ENCODE assay signal across 26 cellular contexts in genomic region chr14:81819344-81819743, GRCh38.
DNase-seq lines count a peak whose midpoint lies in the region; ATAC-seq and TF ChIP-seq lines count a peak whose summit lies in the region.
"Had no signal": no experiment of that assay in that cellular context is flagged by ENCODE, and none has a peak within 500 bp of the region (broad histone marks: within the 10 kb centered on the region; RNA-seq: fewer than 3 reads in every experiment).

No MANE protein-coding gene starts in this region.

- peaks cover 13% of the 10 kb centered on the region for H3K4me1 Mint-ChIP-seq in neural crest cell
- H3K4me1 Mint-ChIP-seq: B cell had no signal

- H3K36me3 Mint-ChIP-seq in neural crest cell (ENCODE audit: low read depth), result no peaks in the 10 kb centered on the region
- H3K36me3 Mint-ChIP-seq: CD8-positive, alpha-beta T cell had no signal

- TF ChIP-seq CTCF in hepatocyte (IDR thresholded peaks at IDR 0.05; ENCODE audit: poor library complexity) (no peak), neural crest cell (conservative IDR thresholded peaks at IDR 0.05) (no peak), left lung (IDR thresholded peaks at IDR 0.05) (no peak)

- no peak overlapping the region for H2AFZ ChIP-seq in hepatocyte

- H3K27ac ChIP-seq in hepatocyte, result peak overlapping the region; percentile 23
- no peak overlapping the region for H3K27ac ChIP-seq in left lung
- H3K27ac ChIP-seq: 22Rv1, C4-2B, HL-60 had no signal

- intact Hi-C loops in left lung (cut with DNase I) (no loop called here), head of caudate nucleus (cut with DNase I) (no loop called here)

- WGBS in hepatocyte (ENCODE audit: low lambda C conversion rate, missing lambda C conversion rate), result 14% methylated on average over 5 of the region's 5 CpGs

- H3K9me3 ChIP-seq in hepatocyte (ENCODE audit: low read depth), result no peaks in the 10 kb centered on the region
- peaks cover 0 to 7% of the 10 kb centered on the region in 2 donors for H3K9me3 ChIP-seq in left lung
- H3K9me3 ChIP-seq: Caco-2 had no signal

- H3K27me3 Mint-ChIP-seq in neural crest cell (ENCODE audit: low read depth), result no peaks in the 10 kb centered on the region
- H3K27me3 Mint-ChIP-seq: B cell had no signal

- H3K4me2 ChIP-seq in hepatocyte, result no peak overlapping the region

- ATAC-seq in HG03439 (IDR thresholded peaks at IDR 0.05; ENCODE audit: unreplicated experiment) (no peak), left lung (no peak)
- ATAC-seq: CD8-positive, alpha-beta T cell had no signal

- no peaks in the 10 kb centered on the region for H3K9me2 ChIP-seq in hepatocyte (replicated peaks; ENCODE audit: insufficient read depth)

- no peak overlapping the region for H3K4me3 Mint-ChIP-seq in neural crest cell
- H3K4me3 Mint-ChIP-seq: B cell; CD8-positive, alpha-beta T cell had no signal

- H3K79me2 ChIP-seq in hepatocyte, result no peaks in the 10 kb centered on the region

- H4K20me1 ChIP-seq in hepatocyte (ENCODE audit: insufficient read depth, poor library complexity, severe bottlenecking), result no peaks in the 10 kb centered on the region

- peaks cover 17% of the 10 kb centered on the region for H3K4me1 ChIP-seq in hepatocyte (ENCODE audit: insufficient read depth)
- H3K4me1 ChIP-seq in left lung, result no peaks in the 10 kb centered on the region
- H3K4me1 ChIP-seq: Caco-2 had no signal

- peak; percentile 1 for DNase-seq in DMS53 (lab: John Stamatoyannopoulos, UW)
- no peak for DNase-seq in DMS53 treated with DMSO at 0.1 percent for 48 hours (lab: John Stamatoyannopoulos, UW; ENCODE audit: unreplicated experiment)
- DNase-seq in hepatocyte (ENCODE audit: low spot score), result peak; percentile 10
- DNase-seq in neural crest cell (ENCODE audit: low read depth, low spot score), result no peak
- DNase-seq in left lung, result no peak
- DNase-seq in head of caudate nucleus, result no peak
- DNase-seq: Caco-2; CD8-positive, alpha-beta T cell; DMS 273 treated with DMSO at 0.1 percent for 48 hours; DND-41; Karpas-422; NCI-H1092 treated with DMSO at 0.1 percent for 48 hours; NCI-H1436; NCI-H187; NCI-H2081 treated with DMSO at 0.1 percent for 48 hours; NCI-H2171; NCI-H226; NCI-H510A; NCI-H774; Right ventricle myocardium superior; RPMI8226 had no signal

- peaks cover 3% of the 10 kb centered on the region for H3K9me3 Mint-ChIP-seq in neural crest cell

- H3K36me3 ChIP-seq in hepatocyte (replicated peaks; ENCODE audit: insufficient read depth, low read depth), result no peaks in the 10 kb centered on the region
- H3K36me3 ChIP-seq in left lung, result no peaks in the 10 kb centered on the region

- H3K27ac Mint-ChIP-seq in neural crest cell (ENCODE audit: unreplicated experiment), result peak overlapping the region; percentile 73
- H3K27ac Mint-ChIP-seq: B cell; CD8-positive, alpha-beta T cell had no signal

- H3K27me3 ChIP-seq in hepatocyte (no peaks in the 10 kb centered on the region), left lung (no peaks in the 10 kb centered on the region)

- H3K4me3 ChIP-seq in hepatocyte (no peak overlapping the region), left lung (no peak overlapping the region)

Comparison
In these comparisons a context has a peak if more than half of its experiments do, and no peak if none do; other contexts are left out.
1. DNase-seq: peak in DMS53 (single experiment) and hepatocyte (single experiment); none in DMS53 treated with DMSO at 0.1 percent for 48 hours (single experiment), neural crest cell (single experiment), left lung (0 of 2) and head of caudate nucleus (0 of 42).